ENCODE assay signal across 8 cellular contexts in the genomic region with DNA sequence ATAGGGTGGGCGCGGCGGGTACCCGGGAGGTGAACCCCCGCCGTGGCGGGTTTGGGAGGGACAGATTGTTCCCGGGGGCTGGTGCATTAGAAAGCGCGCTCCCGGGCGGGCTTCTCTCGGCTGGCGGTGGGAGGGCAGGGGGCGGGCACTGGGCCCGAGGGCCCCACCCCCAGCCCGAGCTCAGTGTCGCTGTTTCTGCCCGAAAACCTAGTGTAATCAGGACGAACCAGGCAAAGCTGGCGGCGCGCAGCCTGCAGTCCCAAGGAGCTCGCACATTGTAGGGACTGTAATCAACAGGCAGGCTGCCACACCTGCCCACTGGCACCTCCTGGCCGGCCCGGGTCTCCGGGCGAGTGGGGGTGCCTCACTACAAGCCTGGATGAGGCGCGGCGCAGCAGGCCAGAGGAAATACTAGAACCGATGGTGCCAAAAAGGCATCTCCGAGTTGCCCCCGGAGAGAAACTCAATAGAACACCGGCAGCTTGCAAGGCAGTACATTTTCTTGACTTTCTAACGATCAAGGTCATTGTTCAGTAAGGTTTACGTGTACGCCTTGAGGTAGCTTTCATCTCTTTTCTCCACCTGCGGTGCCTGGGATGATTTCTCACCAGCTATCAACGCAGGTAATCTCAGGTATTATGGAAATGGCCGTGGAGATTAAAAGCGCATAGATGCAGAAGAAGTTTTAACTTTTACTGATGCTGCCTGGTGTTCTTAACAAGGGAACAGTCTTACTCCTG. TPM values are rescaled to one million over a fixed set of nuclear protein-coding genes. Genes with fewer than 3 reads are reported as not detected.
A peak's percentile ranks its signal among the peaks of the same experiment; 100 is the strongest.
DNase-seq lines count a peak whose midpoint lies in the region; ATAC-seq and TF ChIP-seq lines count a peak whose summit lies in the region.

No MANE protein-coding gene starts in this region.

- no peak overlapping the region for H2BK120ac ChIP-seq in neuronal stem cell (ENCODE audit: low read depth, low read length)

- WGBS in neuronal stem cell (ENCODE audit: extremely low coverage in 2 of 2, insufficient read length in 2 of 2, insufficient replicate concordance in 1 of 2), 2 donors, result no CpG with 5 or more reads among the region's 42 CpGs
- WGBS in testis, 2 donors, result 2% methylated on average over 26 to 42 of the region's 42 CpGs

- no peak overlapping the region for H2BK5ac ChIP-seq in neuronal stem cell (ENCODE audit: low read length)

- no peak overlapping the region for H2BK15ac ChIP-seq in neuronal stem cell (ENCODE audit: low read length)

- H3K14ac ChIP-seq in neuronal stem cell (ENCODE audit: low read length), result no peak overlapping the region

- peak overlapping the region; percentile 73 for H3K9ac ChIP-seq in neuronal stem cell (ENCODE audit: low read depth, low read length, poor library complexity)

- peaks cover 92% of the 10 kb centered on the region for H3K27me3 Mint-ChIP-seq in Calu3 (ENCODE audit: unreplicated experiment)
- H3K27me3 Mint-ChIP-seq in activated T-cell treated with anti-CD3 and anti-CD28 coated beads, Interleukin-2, amount 50 U/mL, for 4 hours (ENCODE audit: low read depth), result peaks cover 46% of the 10 kb centered on the region

- no peaks in the 10 kb centered on the region for H3K4me1 Mint-ChIP-seq in Calu3 (ENCODE audit: low read depth, unreplicated experiment)
- peaks cover 2% of the 10 kb centered on the region for H3K4me1 Mint-ChIP-seq in activated T-cell treated with anti-CD3 and anti-CD28 coated beads, Interleukin-2, amount 50 U/mL, for 4 hours (ENCODE audit: low read depth)

- DNase-seq in Calu3 (peak; percentile 55), NOMO-1 (lab: John Stamatoyannopoulos, UW; ENCODE audit: unreplicated experiment in 2 of 2) (peak; percentile 22 to 36), fibroblast of pulmonary artery (ENCODE audit: low read depth) (no peak), neuronal stem cell (ENCODE audit: low spot score) (peak; percentile 57), testis (peak; percentile 53), GF-D8 (lab: John Stamatoyannopoulos, UW) (no peak)
- DNase-seq in activated T-cell treated with anti-CD3 and anti-CD28 coated beads, Interleukin-2, amount 50 U/mL, for 4 hours, result peak; percentile 51

- no peaks in the 10 kb centered on the region for H3K9me3 Mint-ChIP-seq in Calu3 (ENCODE audit: low read depth, unreplicated experiment)
- no peaks in the 10 kb centered on the region for H3K9me3 Mint-ChIP-seq in activated T-cell treated with anti-CD3 and anti-CD28 coated beads, Interleukin-2, amount 50 U/mL, for 4 hours

- no peak overlapping the region for H3K27ac Mint-ChIP-seq in Calu3 (ENCODE audit: unreplicated experiment)

- peak overlapping the region; percentile 66 for H3K18ac ChIP-seq in neuronal stem cell (ENCODE audit: low read length)

- no peaks in the 10 kb centered on the region for H3K79me1 ChIP-seq in neuronal stem cell (ENCODE audit: low read depth, low read length)

- H3K27ac ChIP-seq in neuronal stem cell (replicated peaks; ENCODE audit: low read length) (no peak overlapping the region), testis (no peak overlapping the region)

- H3K36me3 ChIP-seq in neuronal stem cell (replicated peaks in 1 of 2; ENCODE audit: control insufficient read depth in 2 of 2, insufficient read depth in 2 of 2, low read length in 2 of 2), result no peaks in the 10 kb centered on the region
- H3K36me3 ChIP-seq in testis (ENCODE audit: low read depth, missing control alignments), result no peaks in the 10 kb centered on the region

- TF ChIP-seq CTCF in Calu3 (IDR thresholded peaks at IDR 0.05; ENCODE audit: unreplicated experiment) (no peak), fibroblast of pulmonary artery (IDR thresholded peaks at IDR 0.05; ENCODE audit: low read length, missing control alignments) (no peak), testis (IDR thresholded peaks at IDR 0.05) (no peak)

- H3K27me3 ChIP-seq in neuronal stem cell (ENCODE audit: control insufficient read depth in 3 of 3, insufficient read depth in 3 of 3, low read depth in 1 of 3, low read length in 3 of 3) (peaks cover 5 to 95% (median 31%) of the 10 kb centered on the region in 3 experiments), testis (no peaks in the 10 kb centered on the region)

- H4K8ac ChIP-seq in neuronal stem cell (ENCODE audit: low read depth, low read length), result no peak overlapping the region

- H3K4me1 ChIP-seq in neuronal stem cell (ENCODE audit: control insufficient read depth in 2 of 2, insufficient read depth in 1 of 2, low read depth in 1 of 2, low read length in 2 of 2) (peaks cover 0 to 5% of the 10 kb centered on the region in 2 donors), testis (no peaks in the 10 kb centered on the region)

- no peak overlapping the region for H2BK12ac ChIP-seq in neuronal stem cell (ENCODE audit: low read length)

- H3K4ac ChIP-seq in neuronal stem cell (ENCODE audit: low read length), result no peak overlapping the region

- no TSS peak for BruUV-seq in Calu3 (replicated peaks; lab: Mats Ljungman, UMichigan)

- H4K91ac ChIP-seq in neuronal stem cell (ENCODE audit: low read depth, low read length, poor library complexity), result no peak overlapping the region

- ATAC-seq in HG02642 (IDR thresholded peaks at IDR 0.05; ENCODE audit: poor library complexity, unreplicated experiment), result peak; percentile 52
- ATAC-seq in activated T-cell treated with anti-CD3 and anti-CD28 coated beads, Interleukin-2, amount 50 U/mL, for 4 hours, result peak; percentile 85 to 86

- peak overlapping the region; percentile 2 for H3K4me3 ChIP-seq in fibroblast of pulmonary artery (replicated peaks; ENCODE audit: low read depth, low read length)
- peak overlapping the region; percentile 40 to 73 for H3K4me3 ChIP-seq in neuronal stem cell (ENCODE audit: low read length in 2 of 2)
- peak overlapping the region; percentile 49 to 67 for H3K4me3 ChIP-seq in testis

- no peak overlapping the region for H3K23ac ChIP-seq in neuronal stem cell (ENCODE audit: low read depth, low read length, poor library complexity)

- intact Hi-C loops in Calu3 (cut with micrococcal nuclease; ENCODE audit: unreplicated experiment) (loop anchor here (10.0 kb wide), 1 partner anchor 336 kb away; the partner anchor contains the start of genes HSPA2 and PPP1R36), testis (cut with DNase I; ENCODE audit: low total_unique reads) (no loop called here)

- H2AK5ac ChIP-seq in neuronal stem cell (ENCODE audit: low read depth, low read length), result no peak overlapping the region

- H3K9me3 ChIP-seq in neuronal stem cell (replicated peaks in 1 of 2; ENCODE audit: control insufficient read depth in 2 of 2, insufficient read depth in 1 of 2, low read depth in 1 of 2, low read length in 2 of 2) (no peaks in the 10 kb centered on the region), testis (no peaks in the 10 kb centered on the region)

- TF ChIP-seq POLR2A in testis (IDR thresholded peaks at IDR 0.05), result no peak

- CTCF ChIA-PET in Calu3 (lab: Charles Lee), result interaction anchor here (0.7 to 1.4 kb wide), 4 partner anchors 9 to 255 kb away, joined by 3 to 6 read pairs (median 5); no protein-coding TSS in a partner anchor

- no peaks in the 10 kb centered on the region for H3K36me3 Mint-ChIP-seq in Calu3 (ENCODE audit: insufficient read depth, unreplicated experiment)
- no peaks in the 10 kb centered on the region for H3K36me3 Mint-ChIP-seq in activated T-cell treated with anti-CD3 and anti-CD28 coated beads, Interleukin-2, amount 50 U/mL, for 4 hours (ENCODE audit: insufficient read depth)

- H3K4me2 ChIP-seq in neuronal stem cell (ENCODE audit: insufficient read depth, low read length, poor library complexity, severe bottlenecking), result peak overlapping the region; percentile 85

- peak overlapping the region; percentile 68 for H3K4me3 Mint-ChIP-seq in Calu3 (ENCODE audit: low read depth, unreplicated experiment)
- H3K4me3 Mint-ChIP-seq in activated T-cell treated with anti-CD3 and anti-CD28 coated beads, Interleukin-2, amount 50 U/mL, for 4 hours, result peak overlapping the region; percentile 83

- peak overlapping the region; percentile 93 for H2AFZ ChIP-seq in neuronal stem cell (ENCODE audit: low read length)

RNA-seq across cellular contexts. Expression of gene SPTB, which starts 0.8 kb away (rescaled TPM):
- total RNA-seq in Calu3 (2022), result 0.05 TPM in 1 of 2 replicates, not detected in the other
- under 1 TPM; 0.08 to 0.20 (median 0.08) TPM for total RNA-seq in activated T-cell treated with anti-CD3 and anti-CD28 coated beads, Interleukin-2, amount 50 U/mL, for 4 hours
- 0.39 TPM for polyA plus RNA-seq in neuronal stem cell (2013, experiment 1 of 2)
- 0.43 TPM for polyA plus RNA-seq in neuronal stem cell (2013, experiment 2 of 2)
- total RNA-seq in testis, result 1 to 10 TPM; 5.6 to 6.6 TPM
- 3.3 TPM for polyA plus RNA-seq in testis (ENCODE audit: insufficient read depth, low read depth, low replicate concordance)

RNA-seq across cellular contexts. Expression of gene CHURC1, which starts 33.7 kb away (rescaled TPM):
- total RNA-seq in Calu3 (2022), result 48.5 and 48.8 TPM in 2 replicates
- 10 to 100 TPM; 48.3 to 55.8 (median 49.3) TPM for total RNA-seq in activated T-cell treated with anti-CD3 and anti-CD28 coated beads, Interleukin-2, amount 50 U/mL, for 4 hours
- 45.0 TPM for polyA plus RNA-seq in neuronal stem cell (2013, experiment 1 of 2)
- polyA plus RNA-seq in neuronal stem cell (2013, experiment 2 of 2), result 46.0 TPM
- 10 to 100 TPM; 53.5 to 55.7 TPM for total RNA-seq in testis
- 62.8 TPM for polyA plus RNA-seq in testis (ENCODE audit: insufficient read depth, low read depth, low replicate concordance)

Comparison
In these comparisons a context has a peak if more than half of its experiments do, and no peak if none do; other contexts are left out.
1. DNase-seq: peak in Calu3 (single experiment), NOMO-1 (2 of 2), activated T-cell treated with anti-CD3 and anti-CD28 coated beads, Interleukin-2, amount 50 U/mL, for 4 hours (single experiment), neuronal stem cell (single experiment) and testis (single experiment); none in fibroblast of pulmonary artery (single experiment) and GF-D8 (single experiment).
2. H3K4me3 ChIP-seq: peak in every context shown above with its lines; median percentile 58 in testis; 56 in neuronal stem cell; 2 in fibroblast of pulmonary artery.